12 cellular contexts compared by ENCODE assay signal in genomic region chr7:95886501-95887090, GRCh38.
DNase-seq lines count a peak whose midpoint lies in the region; ATAC-seq, FAIRE-seq and TF ChIP-seq lines count a peak whose summit lies in the region.
"Had no signal": no experiment of that assay in that cellular context is flagged by ENCODE, and none has a peak within 500 bp of the region (broad histone marks: within the 10 kb centered on the region; RNA-seq: fewer than 3 reads in every experiment).

No MANE protein-coding gene starts in this region.

- no peak overlapping the region for H4K5ac ChIP-seq in H1 (ENCODE audit: insufficient read length, low read depth, low read length)

- H3K27me3 Mint-ChIP-seq in progenitor cell of endocrine pancreas, result no peaks in the 10 kb centered on the region

- H3K9me3 ChIP-seq in H1 (ENCODE audit: insufficient read depth in 2 of 2, low read depth in 1 of 2, low read length in 1 of 2) (no peaks in the 10 kb centered on the region), MM.1S (replicated peaks; ENCODE audit: insufficient read depth, low read length) (no peaks in the 10 kb centered on the region)

- H3K9ac ChIP-seq in H1 (replicated peaks in 1 of 4; ENCODE audit: extremely low read depth in 1 of 4, low read depth in 3 of 4, low read length in 3 of 4) (no peak overlapping the region), MM.1S (ENCODE audit: low read length) (no peak overlapping the region)

- H3K4me3 ChIP-seq in H1 (ENCODE audit: extremely low read depth in 1 of 4, insufficient read depth in 2 of 4, low read depth in 3 of 4, low read length in 4 of 4) (no peak overlapping the region), MM.1S (ENCODE audit: low read length) (no peak overlapping the region)
- H3K4me3 ChIP-seq: SK-N-MC had no signal

- H2BK12ac ChIP-seq in H1 (ENCODE audit: low read depth, low read length), result no peak overlapping the region

- peak; percentile 57 for FAIRE-seq in H1 (lab: Jason Lieb, UNC)

- H3K4me1 Mint-ChIP-seq in progenitor cell of endocrine pancreas (ENCODE audit: low read depth), result peaks cover 11% of the 10 kb centered on the region
- H3K4me1 Mint-ChIP-seq: endodermal cell had no signal

- H3K23me2 ChIP-seq in H1 (ENCODE audit: low read depth, low read length), result no peaks in the 10 kb centered on the region

- H3F3A ChIP-seq in MM.1S (ENCODE audit: insufficient read depth, low read length), result no peaks in the 10 kb centered on the region

- CTCF ChIA-PET in H1 (lab: Charles Lee; ENCODE audit: partially characterized antibody), result interaction anchor here (0.8 to 2.2 kb wide), 3 partner anchors 45 to 1141 kb away, joined by 3 to 9 read pairs (median 4); no protein-coding TSS in a partner anchor

- H3K18ac ChIP-seq in H1 (ENCODE audit: extremely low read depth, low read length), result no peak overlapping the region

- no peak overlapping the region for H2BK15ac ChIP-seq in H1 (ENCODE audit: low read length)

- WGBS in H1 (ENCODE audit: extremely low coverage in 1 of 2, insufficient coverage in 1 of 2, insufficient read length in 1 of 2, insufficient replicate concordance in 2 of 2, low coverage in 1 of 2, low lambda C conversion rate in 2 of 2, missing lambda C conversion rate in 1 of 2), 2 experiments, result 85% methylated on average over 4 of the region's 4 CpGs; no CpG with 5 or more reads in 1 of the 2 experiments

- H3K36me3 Mint-ChIP-seq in progenitor cell of endocrine pancreas (ENCODE audit: insufficient read depth), result no peaks in the 10 kb centered on the region

- H4K20me1 ChIP-seq in H1 (replicated peaks in 1 of 2; ENCODE audit: control insufficient read depth in 1 of 2, insufficient read depth in 2 of 2, low read length in 2 of 2), result no peaks in the 10 kb centered on the region
- no peaks in the 10 kb centered on the region for H4K20me1 ChIP-seq in MM.1S (ENCODE audit: insufficient read depth, low read length)

- no peak overlapping the region for H2AK5ac ChIP-seq in H1 (ENCODE audit: low read depth, low read length)

- H3K56ac ChIP-seq in H1 (replicated peaks; ENCODE audit: insufficient read length, low read depth, low read length), result no peak overlapping the region

- H4K8ac ChIP-seq in H1 (ENCODE audit: extremely low read depth, insufficient read depth, low read length), result no peak overlapping the region

- DNase-seq in NCI-H345 (lab: John Stamatoyannopoulos, UW) (peak; percentile 13), NCI-H345 treated with DMSO at 0.1 percent for 48 hours (lab: John Stamatoyannopoulos, UW; ENCODE audit: unreplicated experiment) (no peak), NCI-H526 treated with DMSO at 0.1 percent for 48 hours (lab: John Stamatoyannopoulos, UW) (peak; percentile 15), H1 (ENCODE audit: low read depth in 1 of 2, low spot score in 2 of 2) (no peak), progenitor cell of endocrine pancreas (ENCODE audit: low spot score, unreplicated experiment) (no peak), ACHN (no peak), MM.1S (no peak)
- DNase-seq: activated T-cell treated with anti-CD3 and anti-CD28 coated beads, Interleukin-2, amount 50 U/mL, for 72 hours; endodermal cell; HCEC 1CT had no signal

- H2BK120ac ChIP-seq in H1 (replicated peaks; ENCODE audit: low read depth, low read length), result no peak overlapping the region

- no peak for TF ChIP-seq EP300 in H1 (IDR thresholded peaks at IDR 0.05; ENCODE audit: borderline replicate concordance in 1 of 2, low read depth in 2 of 2, low read length in 2 of 2)

- no peak for ATAC-seq in GM18907 (IDR thresholded peaks at IDR 0.05; ENCODE audit: unreplicated experiment)
- ATAC-seq: activated T-cell treated with anti-CD3 and anti-CD28 coated beads, Interleukin-2, amount 50 U/mL, for 72 hours had no signal

- no peaks in the 10 kb centered on the region for H3K9me2 ChIP-seq in MM.1S (replicated peaks; ENCODE audit: insufficient read depth, low read length)

- POLR2A ChIA-PET in H1 (lab: Charles Lee; ENCODE audit: partially characterized antibody), result no interaction called here

- H3K4me1 ChIP-seq in H1 (replicated peaks in 1 of 4; ENCODE audit: control insufficient read depth in 3 of 4, insufficient read depth in 4 of 4, low read length in 3 of 4) (no peaks in the 10 kb centered on the region), MM.1S (ENCODE audit: low read length) (no peaks in the 10 kb centered on the region)

- H3K4ac ChIP-seq in H1 (replicated peaks; ENCODE audit: insufficient read length, low read depth, low read length), result no peak overlapping the region

- no peaks in the 10 kb centered on the region for H3K79me1 ChIP-seq in H1 (ENCODE audit: low read depth, low read length)

- no peak overlapping the region for H4K91ac ChIP-seq in H1 (replicated peaks; ENCODE audit: insufficient read length, low read length)

- TF ChIP-seq POLR2A in H1 (IDR thresholded peaks at IDR 0.05; ENCODE audit: control extremely low read depth in 1 of 2, low read depth in 2 of 2, low read length in 2 of 2), result no peak

- H3K23ac ChIP-seq in H1 (ENCODE audit: insufficient read length), result no peak overlapping the region

- in situ Hi-C loops in ACHN (cut with HindIII; ENCODE audit: low pct_ligation_motif_present, low pct_unique_long_range_greater_than_20kb, low sequenced_read_pairs), result no loop called here

- no peak overlapping the region for H2BK5ac ChIP-seq in H1 (ENCODE audit: low read depth, low read length)

- H2AFZ ChIP-seq in H1 (ENCODE audit: low read length) (no peak overlapping the region), MM.1S (ENCODE audit: low read length) (no peak overlapping the region)

- H2BK20ac ChIP-seq in H1 (ENCODE audit: low read length), result no peak overlapping the region

- H3K27ac ChIP-seq in H1 (ENCODE audit: low read depth, low read length), result no peak overlapping the region
- no peak overlapping the region for H3K27ac ChIP-seq in MM.1S (ENCODE audit: low read length)
- H3K27ac ChIP-seq: SK-N-MC had no signal

- H3K14ac ChIP-seq in H1 (ENCODE audit: insufficient read length), result no peak overlapping the region

- H3K27ac Mint-ChIP-seq in progenitor cell of endocrine pancreas, result peak overlapping the region; percentile 39
- H3K27ac Mint-ChIP-seq: endodermal cell had no signal

- TF ChIP-seq CTCF in H1 (IDR thresholded peaks at IDR 0.05; ENCODE audit: control extremely low read depth in 1 of 3, insufficient read depth in 1 of 3, low read depth in 1 of 3, low read length in 3 of 3) (no peak), progenitor cell of endocrine pancreas (IDR thresholded peaks at IDR 0.05; ENCODE audit: unreplicated experiment) (no peak), MM.1S (IDR thresholded peaks at IDR 0.05; ENCODE audit: low read length) (no peak)

- H3K27me3 ChIP-seq in H1 (replicated peaks in 1 of 4; ENCODE audit: control insufficient read depth in 3 of 4, extremely low read depth in 1 of 4, insufficient read depth in 3 of 4, low read length in 3 of 4) (no peaks in the 10 kb centered on the region), MM.1S (replicated peaks; ENCODE audit: insufficient read depth, low read length) (no peaks in the 10 kb centered on the region)

- no peaks in the 10 kb centered on the region for H3K9me3 Mint-ChIP-seq in progenitor cell of endocrine pancreas (ENCODE audit: low read depth)
- H3K9me3 Mint-ChIP-seq: activated T-cell treated with anti-CD3 and anti-CD28 coated beads, Interleukin-2, amount 50 U/mL, for 72 hours; endodermal cell had no signal

- no peaks in the 10 kb centered on the region for H3K36me3 ChIP-seq in H1 (ENCODE audit: control insufficient read depth in 2 of 4, insufficient read depth in 4 of 4, low read length in 3 of 4)
- no peaks in the 10 kb centered on the region for H3K36me3 ChIP-seq in MM.1S (replicated peaks; ENCODE audit: insufficient read depth, low read length)

- TF ChIP-seq RAD21 in H1 (IDR thresholded peaks at IDR 0.05 in 1 of 2, conservative IDR thresholded peaks at IDR 0.05 in 1 of 2; ENCODE audit: low read depth in 2 of 2, low read length in 2 of 2), result no peak

- H3K4me2 ChIP-seq in H1 (ENCODE audit: insufficient read depth in 1 of 2, low read depth in 2 of 2, low read length in 2 of 2) (no peak overlapping the region), MM.1S (ENCODE audit: low read depth, low read length) (no peak overlapping the region)

- H3K79me2 ChIP-seq in H1 (ENCODE audit: control insufficient read depth in 1 of 2, insufficient read depth in 2 of 2, low read length in 2 of 2) (no peaks in the 10 kb centered on the region), MM.1S (ENCODE audit: low read length) (no peaks in the 10 kb centered on the region)

- no peak overlapping the region for H3K4me3 Mint-ChIP-seq in progenitor cell of endocrine pancreas (ENCODE audit: low read depth)
- H3K4me3 Mint-ChIP-seq: activated T-cell treated with anti-CD3 and anti-CD28 coated beads, Interleukin-2, amount 50 U/mL, for 72 hours; endodermal cell had no signal

TF ChIP-seq in H1, 55 proteins besides CTCF, POLR2A, EP300 and RAD21:
- TF ChIP-seq, protein P1, sequence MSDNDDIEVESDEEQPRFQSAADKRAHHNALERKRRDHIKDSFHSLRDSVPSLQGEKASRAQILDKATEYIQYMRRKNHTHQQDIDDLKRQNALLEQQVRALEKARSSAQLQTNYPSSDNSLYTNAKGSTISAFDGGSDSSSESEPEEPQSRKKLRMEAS (IDR thresholded peaks at IDR 0.05), result no peak
- TF ChIP-seq, protein P2, sequence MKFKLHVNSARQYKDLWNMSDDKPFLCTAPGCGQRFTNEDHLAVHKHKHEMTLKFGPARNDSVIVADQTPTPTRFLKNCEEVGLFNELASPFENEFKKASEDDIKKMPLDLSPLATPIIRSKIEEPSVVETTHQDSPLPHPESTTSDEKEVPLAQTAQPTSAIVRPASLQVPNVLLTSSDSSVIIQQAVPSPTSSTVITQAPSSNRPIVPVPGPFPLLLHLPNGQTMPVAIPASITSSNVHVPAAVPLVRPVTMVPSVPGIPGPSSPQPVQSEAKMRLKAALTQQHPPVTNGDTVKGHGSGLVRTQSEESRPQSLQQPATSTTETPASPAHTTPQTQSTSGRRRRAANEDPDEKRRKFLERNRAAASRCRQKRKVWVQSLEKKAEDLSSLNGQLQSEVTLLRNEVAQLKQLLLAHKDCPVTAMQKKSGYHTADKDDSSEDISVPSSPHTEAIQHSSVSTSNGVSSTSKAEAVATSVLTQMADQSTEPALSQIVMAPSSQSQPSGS (IDR thresholded peaks at IDR 0.05; ENCODE audit: low read length), result no peak
- no peak for TF ChIP-seq POU5F1 (IDR thresholded peaks at IDR 0.05; ENCODE audit: low read depth, low read length)
- TF ChIP-seq SP4 (IDR thresholded peaks at IDR 0.05; ENCODE audit: low read length), result no peak
- TF ChIP-seq RXRA (IDR thresholded peaks at IDR 0.05; ENCODE audit: insufficient read depth, low read depth, low read length), result no peak
- TF ChIP-seq CREB1 (IDR thresholded peaks at IDR 0.05), result no peak
- no peak for TF ChIP-seq NANOG (IDR thresholded peaks at IDR 0.05; ENCODE audit: insufficient read depth, low read depth, low read length, poor library complexity, severe bottlenecking)
- TF ChIP-seq YY1 (IDR thresholded peaks at IDR 0.05; ENCODE audit: low read depth, low read length), result no peak
- no peak for TF ChIP-seq ASH2L (IDR thresholded peaks at IDR 0.05; ENCODE audit: low read length)
- no peak for TF ChIP-seq CBX5 (IDR thresholded peaks at IDR 0.05; ENCODE audit: low read depth, low read length)

Comparison
In these comparisons a context has a peak if more than half of its experiments do, and no peak if none do; other contexts are left out.
1. DNase-seq: peak in NCI-H345 (single experiment) and NCI-H526 treated with DMSO at 0.1 percent for 48 hours (single experiment); none in NCI-H345 treated with DMSO at 0.1 percent for 48 hours (single experiment), H1 (0 of 2), progenitor cell of endocrine pancreas (single experiment), ACHN (single experiment) and MM.1S (single experiment).